11 cellular contexts compared by ENCODE assay signal in genomic region chr1:168119750-168120149, GRCh38.
"Had no signal": no experiment of that assay in that cellular context is flagged by ENCODE, and none has a peak within 500 bp of the region (broad histone marks: within the 10 kb centered on the region; RNA-seq: fewer than 3 reads in every experiment).

No MANE protein-coding gene starts in this region.

- H3K9me3 Mint-ChIP-seq: HFFc6 had no signal

- H3K9me3 ChIP-seq: HAP-1 had no signal

- FAIRE-seq: H1, H54 had no signal

- H3K9ac ChIP-seq: GM23248 had no signal

- ATAC-seq: GM23338, HCT116 had no signal

- H2AFZ ChIP-seq: GM23248, GM23338 had no signal

- H3K4me3 ChIP-seq: GM23248, GM23338, HAP-1 had no signal

- H3K27ac ChIP-seq: GM23248 had no signal

- H3K27ac Mint-ChIP-seq: GM23338, H9, HFFc6 had no signal

- H3K4me2 ChIP-seq: GM23338 had no signal

- H3K4me1 ChIP-seq: HAP-1 had no signal

- H3K4me3 Mint-ChIP-seq: GM23338, H9, HFFc6 had no signal

- DNase-seq: GM23248, GOT3, H7, H9, HCEC 1CT, HFFc6 had no signal

- H3K36me3 ChIP-seq: HAP-1 had no signal
